1 cellular context compared by ENCODE assay signal in genomic region chr5:128905225-128906110, GRCh38.
TF ChIP-seq lines count a peak whose summit lies in the region.

No MANE protein-coding gene starts in this region.

TF ChIP-seq in GM23338, 12 proteins besides CTCF, POLR2A, EP300 and RAD21 (continued from another document):
- TF ChIP-seq STAT1 (IDR thresholded peaks at IDR 0.05; ENCODE audit: unreplicated experiment) (no peak), ZNF331 (CRISPR knock-in tag; IDR thresholded peaks at IDR 0.05; ENCODE audit: low read depth) (no peak), POLR2AphosphoS5 (IDR thresholded peaks at IDR 0.05; ENCODE audit: low read depth) (no peak), ZNF462 (CRISPR knock-in tag; IDR thresholded peaks at IDR 0.05) (no peak)
